ENCODE assay signal across 34 cellular contexts in the genomic region with DNA sequence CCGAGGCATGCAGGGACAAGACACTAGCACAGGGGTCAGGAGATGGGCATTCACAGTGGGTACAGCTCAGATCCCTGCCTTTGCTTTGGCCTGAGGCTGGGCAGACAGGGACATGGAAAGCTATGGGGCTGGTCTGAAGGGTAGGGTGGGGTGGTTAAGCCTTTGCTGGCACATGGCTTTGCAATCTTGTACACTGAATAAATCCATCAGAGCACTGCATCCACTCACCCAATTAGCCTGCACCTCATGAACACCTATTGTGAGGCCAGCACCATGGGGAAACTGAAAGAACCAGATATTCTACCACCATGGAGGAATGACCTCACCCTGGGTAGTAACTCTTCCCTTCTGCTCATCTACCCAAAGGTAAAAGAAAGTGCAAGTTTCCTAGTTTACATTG.
DNase-seq lines count a peak whose midpoint lies in the region; ATAC-seq and TF ChIP-seq lines count a peak whose summit lies in the region.
"Had no signal": no experiment of that assay in that cellular context is flagged by ENCODE, and none has a peak within 500 bp of the region (broad histone marks: within the 10 kb centered on the region; RNA-seq: fewer than 3 reads in every experiment).

No MANE protein-coding gene starts in this region.

- H3K27me3 Mint-ChIP-seq in activated naive CD4-positive, alpha-beta T cell treated with anti-CD3 and anti-CD28 coated beads, Interleukin-2, amount 10 ng/mL, durations not matched to agents 7 days and 5 days = peaks cover 45% of the 10 kb centered on the region

- H2AFZ ChIP-seq in mammary epithelial cell (ENCODE audit: low read depth, low read length) = peak overlapping the region; percentile 64
- H2AFZ ChIP-seq: parathyroid adenoma had no signal

- no peak for TF ChIP-seq CTCF in mammary epithelial cell (conservative IDR thresholded peaks at IDR 0.05 in 1 of 2, IDR thresholded peaks at IDR 0.05 in 1 of 2; ENCODE audit: extremely low read depth in 1 of 2, insufficient read depth in 1 of 2, low read depth in 1 of 2, low read length in 2 of 2)
- no peak for TF ChIP-seq CTCF in BE2C (IDR thresholded peaks at IDR 0.05; ENCODE audit: low read depth, low read length)

- no peak for DNase-seq in activated naive CD4-positive, alpha-beta T cell treated with anti-CD3 and anti-CD28 coated beads, Interleukin-2, amount 10 ng/mL, durations not matched to agents 7 days and 5 days
- DNase-seq in activated naive CD4-positive, alpha-beta T cell treated with Interleukin-2 at 50 U/mL for 16 hours = no peak
- DNase-seq in mammary epithelial cell (peak; percentile 45), islet precursor cell (peak; percentile 35), BE2C (no peak), EL (no peak)
- DNase-seq: 8988T; activated CD4-positive, alpha-beta T cell treated with anti-CD3 and anti-CD28 coated beads for 48 hours; Calu3; DMS79 treated with DMSO at 0.1 percent for 48 hours; effector CD4-positive, alpha-beta T cell; foreskin melanocyte; GF-D8; hippocampal formation; Karpas-422; mesendoderm; NCI-H1436 treated with DMSO at 0.1 percent for 48 hours; NCI-H774; Peyer's patch; SJCRH30; spleen; stimulated activated CD8-positive, alpha-beta memory T cell treated with anti-CD3 and anti-CD28 coated beads, Interleukin-4, amount 100 ng/mL, for 48 hours; T1000; thyroid gland; WERI-Rb-1 had no signal

- peaks cover 13% of the 10 kb centered on the region for H3K4me1 Mint-ChIP-seq in activated naive CD4-positive, alpha-beta T cell treated with anti-CD3 and anti-CD28 coated beads, Interleukin-2, amount 10 ng/mL, durations not matched to agents 7 days and 5 days
- H3K4me1 Mint-ChIP-seq: activated T-helper 17 cell treated with anti-CD3 and anti-CD28 coated beads, Interleukin-2, amount 50 U/mL, for 72 hours had no signal

- H3K4me3 ChIP-seq in mammary epithelial cell (replicated peaks in 1 of 3; ENCODE audit: insufficient read depth in 1 of 3, low read depth in 2 of 3, low read length in 3 of 3) (no peak overlapping the region), urinary bladder (ENCODE audit: low read depth, low read length) (no peak overlapping the region), BE2C (ENCODE audit: low read depth, low read length) (no peak overlapping the region)
- H3K4me3 ChIP-seq: SJCRH30, spleen, thyroid gland had no signal

- H3K27me3 ChIP-seq in mammary epithelial cell (ENCODE audit: insufficient read depth, low read length) (no peaks in the 10 kb centered on the region), BE2C (no peaks in the 10 kb centered on the region)
- H3K27me3 ChIP-seq: Peyer's patch, right atrium auricular region, SJCRH30, thyroid gland had no signal

- no TSS peak for BruUV-seq in mammary epithelial cell (replicated peaks; lab: Mats Ljungman, UMichigan)

- no peaks in the 10 kb centered on the region for H3K79me2 ChIP-seq in mammary epithelial cell (ENCODE audit: insufficient read depth, low read length)
- H3K79me2 ChIP-seq: parathyroid adenoma had no signal

- ATAC-seq in GM21390 (IDR thresholded peaks at IDR 0.05; ENCODE audit: unreplicated experiment) = no peak
- ATAC-seq: activated T-helper 17 cell treated with anti-CD3 and anti-CD28 coated beads, Interleukin-2, amount 50 U/mL, for 72 hours had no signal

- no peaks in the 10 kb centered on the region for H3K36me3 Mint-ChIP-seq in activated naive CD4-positive, alpha-beta T cell treated with anti-CD3 and anti-CD28 coated beads, Interleukin-2, amount 10 ng/mL, durations not matched to agents 7 days and 5 days
- H3K36me3 Mint-ChIP-seq: activated naive CD4-positive, alpha-beta T cell treated with anti-CD3 and anti-CD28 coated beads, Interleukin-2, amount 50 U/mL, for 24 hours had no signal

- intact Hi-C loops in mammary epithelial cell (cut with micrococcal nuclease) = no loop called here

- peak overlapping the region; percentile 52 for H3K27ac Mint-ChIP-seq in activated naive CD4-positive, alpha-beta T cell treated with anti-CD3 and anti-CD28 coated beads, Interleukin-2, amount 10 ng/mL, durations not matched to agents 7 days and 5 days
- H3K27ac Mint-ChIP-seq: activated naive CD4-positive, alpha-beta T cell treated with anti-CD3 and anti-CD28 coated beads, Interleukin-2, amount 50 U/mL, for 24 hours; activated T-helper 17 cell treated with anti-CD3 and anti-CD28 coated beads, Interleukin-2, amount 50 U/mL, for 72 hours; stimulated activated naive CD8-positive, alpha-beta T cell treated with anti-CD3 and anti-CD28 coated beads, Interleukin-15, Interleukin-2, amounts not matched to agents 100 ng/mL and 50 ng/mL, for 24 hours had no signal

- 44% methylated on average over 1 of the region's 1 CpG for WGBS in mammary epithelial cell (ENCODE audit: low coverage, missing lambda C conversion rate)
- 78% methylated on average over 1 of the region's 1 CpG for WGBS in urinary bladder

- dilution Hi-C loops in mammary epithelial cell (cut with HindIII; ENCODE audit: low sequenced_read_pairs) = no loop called here

- H3K9me3 Mint-ChIP-seq in activated naive CD4-positive, alpha-beta T cell treated with anti-CD3 and anti-CD28 coated beads, Interleukin-2, amount 10 ng/mL, durations not matched to agents 7 days and 5 days = no peaks in the 10 kb centered on the region
- H3K9me3 Mint-ChIP-seq: activated naive CD4-positive, alpha-beta T cell treated with anti-CD3 and anti-CD28 coated beads, Interleukin-2, amount 50 U/mL, for 24 hours; activated T-helper 17 cell treated with anti-CD3 and anti-CD28 coated beads, Interleukin-2, amount 50 U/mL, for 72 hours; neural crest cell; stimulated activated naive CD8-positive, alpha-beta T cell treated with anti-CD3 and anti-CD28 coated beads, Interleukin-15, Interleukin-2, amounts not matched to agents 100 ng/mL and 50 ng/mL, for 24 hours had no signal

- H3K27ac ChIP-seq in mammary epithelial cell (ENCODE audit: insufficient read depth, low read depth, low read length) (no peak overlapping the region), urinary bladder (ENCODE audit: low read depth) (peak overlapping the region; percentile 51)
- H3K27ac ChIP-seq: epithelial cell of prostate, parathyroid adenoma, SJCRH30, WERI-Rb-1 had no signal

- no peak overlapping the region for H3K4me3 Mint-ChIP-seq in activated naive CD4-positive, alpha-beta T cell treated with anti-CD3 and anti-CD28 coated beads, Interleukin-2, amount 10 ng/mL, durations not matched to agents 7 days and 5 days
- H3K4me3 Mint-ChIP-seq: activated naive CD4-positive, alpha-beta T cell treated with anti-CD3 and anti-CD28 coated beads, Interleukin-2, amount 50 U/mL, for 24 hours; activated T-helper 17 cell treated with anti-CD3 and anti-CD28 coated beads, Interleukin-2, amount 50 U/mL, for 72 hours; neural crest cell; stimulated activated naive CD8-positive, alpha-beta T cell treated with anti-CD3 and anti-CD28 coated beads, Interleukin-15, Interleukin-2, amounts not matched to agents 100 ng/mL and 50 ng/mL, for 24 hours had no signal

- no peaks in the 10 kb centered on the region for H3K9me3 ChIP-seq in mammary epithelial cell (replicated peaks; ENCODE audit: insufficient read depth, low read length)
- no peaks in the 10 kb centered on the region for H3K9me3 ChIP-seq in BE2C
- H3K9me3 ChIP-seq: Peyer's patch, right atrium auricular region, SJCRH30, spleen, thyroid gland had no signal

- H3K4me1 ChIP-seq in mammary epithelial cell (ENCODE audit: insufficient read depth, low read length) (peaks cover 23% of the 10 kb centered on the region), urinary bladder (ENCODE audit: insufficient read depth) (no peaks in the 10 kb centered on the region), BE2C (no peaks in the 10 kb centered on the region)
- H3K4me1 ChIP-seq: parathyroid adenoma had no signal

- peak overlapping the region; percentile 71 for H3K4me2 ChIP-seq in mammary epithelial cell (ENCODE audit: insufficient read depth, low read depth, low read length)

- H3K9ac ChIP-seq in mammary epithelial cell (ENCODE audit: insufficient read depth, low read length) = no peak overlapping the region
- H3K9ac ChIP-seq: parathyroid adenoma had no signal

- CTCF ChIA-PET in activated naive CD4-positive, alpha-beta T cell treated with anti-CD3 and anti-CD28 coated beads, Interleukin-2, amount 10 ng/mL, durations not matched to agents 7 days and 5 days (lab: Charles Lee) = interaction anchor here (2.3 kb wide), 1 partner anchor 824 kb away, joined by 8 read pairs; no protein-coding TSS in a partner anchor
- CTCF ChIA-PET in mammary epithelial cell (lab: Charles Lee; ENCODE audit: low non-redundant PET) = no interaction called here

- H4K20me1 ChIP-seq in mammary epithelial cell (ENCODE audit: insufficient read depth, low read length) = no peaks in the 10 kb centered on the region

- H3K36me3 ChIP-seq in mammary epithelial cell (ENCODE audit: insufficient read depth, low read length) (no peaks in the 10 kb centered on the region), urinary bladder (ENCODE audit: insufficient read depth) (no peaks in the 10 kb centered on the region), BE2C (no peaks in the 10 kb centered on the region)
- H3K36me3 ChIP-seq: Peyer's patch, right atrium auricular region, SJCRH30, spleen, thyroid gland, WERI-Rb-1 had no signal

- in situ Hi-C loops in mammary epithelial cell (cut with MboI; ENCODE audit: low sequenced_read_pairs in 2 of 2) = loop anchor here in 1 of 2 donors (25.0 kb wide), 2 partner anchors 158 to 833 kb away; no protein-coding TSS in a partner anchor

Comparison
In these comparisons a context has a peak if more than half of its experiments do, and no peak if none do; other contexts are left out.
1. DNase-seq: peak in mammary epithelial cell (single experiment) and islet precursor cell (single experiment); none in activated naive CD4-positive, alpha-beta T cell treated with anti-CD3 and anti-CD28 coated beads, Interleukin-2, amount 10 ng/mL, durations not matched to agents 7 days and 5 days (single experiment), activated naive CD4-positive, alpha-beta T cell treated with Interleukin-2 at 50 U/mL for 16 hours (single experiment), BE2C (single experiment) and EL (single experiment).